Comparison of ENCODE assay signal across 8 cellular contexts in the genomic region with DNA sequence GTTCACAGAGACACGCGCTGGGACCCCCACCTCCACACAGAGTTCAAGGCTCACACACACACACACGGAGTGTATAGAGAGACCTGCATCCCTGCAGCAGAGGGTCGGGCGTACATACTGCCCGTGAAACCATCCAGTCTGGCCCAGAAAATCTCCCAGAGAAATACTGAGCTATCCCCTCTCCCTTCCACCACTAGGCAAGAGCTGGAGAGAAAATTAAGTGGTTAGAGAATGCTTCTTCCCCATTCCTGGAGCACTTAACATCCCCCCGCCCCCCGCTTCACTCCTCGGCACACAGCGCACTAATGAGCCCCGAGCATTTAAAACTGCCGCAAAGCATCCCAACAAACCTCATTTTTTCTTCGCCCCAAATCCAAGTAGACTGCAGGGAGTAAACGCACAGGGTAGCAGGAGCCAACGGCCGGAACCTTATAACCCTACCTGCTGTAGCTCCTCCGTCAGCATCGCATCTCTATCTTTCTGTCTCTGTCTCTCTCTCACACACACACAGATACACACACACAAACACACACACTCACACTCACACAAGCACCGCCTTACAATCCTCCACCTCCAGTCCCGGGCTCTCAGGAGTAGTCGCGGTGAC. TPM values are rescaled to one million over a fixed set of nuclear protein-coding genes. Genes with fewer than 3 reads are reported as not detected.
DNase-seq lines count a peak whose midpoint lies in the region; ATAC-seq, FAIRE-seq and TF ChIP-seq lines count a peak whose summit lies in the region.

No MANE protein-coding gene starts in this region.

- H3K9me3 ChIP-seq in A673 (ENCODE audit: low read depth, low read length, poor library complexity, severe bottlenecking) (no peaks in the 10 kb centered on the region), ES-I3 (ENCODE audit: control insufficient read depth, insufficient read depth, low read length) (no peaks in the 10 kb centered on the region), astrocyte (ENCODE audit: insufficient read depth, low read depth, low read length) (no peaks in the 10 kb centered on the region)

- peaks cover 33% of the 10 kb centered on the region for H3K36me3 Mint-ChIP-seq in astrocyte (ENCODE audit: low read depth, unreplicated experiment)
- peaks cover 31% of the 10 kb centered on the region for H3K36me3 Mint-ChIP-seq in stimulated activated memory B cell treated with anti-CD40 and anti-IgM and Interleukin-4, amounts not matched to agents 10 μg/mL and 1 μg/mL and 100 μg/mL, for 72 hours

- DNase-seq in A673 (ENCODE audit: low spot score) (no peak), MV-4-11 (lab: John Stamatoyannopoulos, UW) (peak; percentile 49), astrocyte (ENCODE audit: low read depth) (no peak), iPS-NIHi11 (ENCODE audit: low spot score) (peak; percentile 21), COLO829 (ENCODE audit: low spot score) (no peak), cortex of kidney (lab: John Stamatoyannopoulos, UW) (no peak)

- no peaks in the 10 kb centered on the region for H3K9me3 Mint-ChIP-seq in astrocyte (ENCODE audit: unreplicated experiment)
- no peaks in the 10 kb centered on the region for H3K9me3 Mint-ChIP-seq in stimulated activated memory B cell treated with anti-CD40 and anti-IgM and Interleukin-4, amounts not matched to agents 10 μg/mL and 1 μg/mL and 100 μg/mL, for 72 hours

- no peak overlapping the region for H3K27ac Mint-ChIP-seq in astrocyte (ENCODE audit: unreplicated experiment)
- no peak overlapping the region for H3K27ac Mint-ChIP-seq in stimulated activated memory B cell treated with anti-CD40 and anti-IgM and Interleukin-4, amounts not matched to agents 10 μg/mL and 1 μg/mL and 100 μg/mL, for 72 hours

- no peaks in the 10 kb centered on the region for H3K27me3 Mint-ChIP-seq in astrocyte (ENCODE audit: low read depth, unreplicated experiment)
- H3K27me3 Mint-ChIP-seq in stimulated activated memory B cell treated with anti-CD40 and anti-IgM and Interleukin-4, amounts not matched to agents 10 μg/mL and 1 μg/mL and 100 μg/mL, for 72 hours = no peaks in the 10 kb centered on the region

- H3K27ac ChIP-seq in A673 (ENCODE audit: low read depth, low read length, poor library complexity, severe bottlenecking) (no peak overlapping the region), astrocyte (ENCODE audit: low read depth, low read length) (peak overlapping the region; percentile 97)

- ATAC-seq in stimulated activated memory B cell treated with anti-CD40 and anti-IgM and Interleukin-4, amounts not matched to agents 10 μg/mL and 1 μg/mL and 100 μg/mL, for 72 hours = peak; percentile 4

- H3K4me1 ChIP-seq in A673 (ENCODE audit: insufficient read depth, low read length, poor library complexity, severe bottlenecking) (no peaks in the 10 kb centered on the region), ES-I3 (ENCODE audit: insufficient read depth, low read length) (no peaks in the 10 kb centered on the region; the same call in 1 of the 2 replicates), astrocyte (ENCODE audit: insufficient read depth, low read length) (peaks cover 7% of the 10 kb centered on the region)

- peak overlapping the region; percentile 51 for H3K4me3 ChIP-seq in A673 (ENCODE audit: low read depth, low read length, poor library complexity, severe bottlenecking)
- H3K4me3 ChIP-seq in astrocyte (ENCODE audit: insufficient read depth, low read depth, low read length) = peak overlapping the region; percentile 100

- H3K36me3 ChIP-seq in A673 (ENCODE audit: insufficient read depth, low read length, poor library complexity, severe bottlenecking) (no peaks in the 10 kb centered on the region), ES-I3 (ENCODE audit: insufficient read depth, low read length) (peaks cover 2% of the 10 kb centered on the region; the same call in 1 of the 2 replicates), astrocyte (ENCODE audit: insufficient read depth, low read length) (peaks cover 5% of the 10 kb centered on the region)

- no TSS peak for BruUV-seq in A673 (replicated peaks; lab: Mats Ljungman, UMichigan)

- CTCF ChIA-PET in A673 (lab: Charles Lee) = no interaction called here

- intact Hi-C loops in A673 (cut with micrococcal nuclease; ENCODE audit: unreplicated experiment) = no loop called here

- FAIRE-seq in astrocyte (lab: Jason Lieb, UNC) = no peak

- H3K79me2 ChIP-seq in astrocyte (ENCODE audit: insufficient read depth, low read length) = peaks cover 52% of the 10 kb centered on the region

- H4K20me1 ChIP-seq in astrocyte (ENCODE audit: insufficient read depth, low read length) = peaks cover 47% of the 10 kb centered on the region

- POLR2A ChIA-PET in A673 (lab: Charles Lee; ENCODE audit: low non-redundant PET) = interaction anchor here (0.6 kb wide), 1 partner anchor 96 kb away, joined by 3 read pairs; no protein-coding TSS in a partner anchor

- peak overlapping the region; percentile 87 for H3K9ac ChIP-seq in ES-I3 (ENCODE audit: low read depth, low read length)
- H3K9ac ChIP-seq in astrocyte (ENCODE audit: low read length) = peak overlapping the region; percentile 99

- H3K4me2 ChIP-seq in astrocyte (ENCODE audit: low read length) = peak overlapping the region; percentile 98

- no peak overlapping the region for H3K4me3 Mint-ChIP-seq in astrocyte (ENCODE audit: unreplicated experiment)
- no peak overlapping the region for H3K4me3 Mint-ChIP-seq in stimulated activated memory B cell treated with anti-CD40 and anti-IgM and Interleukin-4, amounts not matched to agents 10 μg/mL and 1 μg/mL and 100 μg/mL, for 72 hours

- no peak for TF ChIP-seq CTCF in A673 (conservative IDR thresholded peaks at IDR 0.05; ENCODE audit: low read depth, low read length)
- no peak for TF ChIP-seq CTCF in astrocyte (IDR thresholded peaks at IDR 0.05; ENCODE audit: insufficient read depth, low read depth, low read length)

- H3K4me1 Mint-ChIP-seq in astrocyte (ENCODE audit: low read depth, unreplicated experiment) = peaks cover 31% of the 10 kb centered on the region
- peaks cover 30% of the 10 kb centered on the region for H3K4me1 Mint-ChIP-seq in stimulated activated memory B cell treated with anti-CD40 and anti-IgM and Interleukin-4, amounts not matched to agents 10 μg/mL and 1 μg/mL and 100 μg/mL, for 72 hours

- H3K27me3 ChIP-seq in A673 (replicated peaks; ENCODE audit: insufficient read depth, low read depth, low read length, poor library complexity) = peaks cover 19% of the 10 kb centered on the region
- no peaks in the 10 kb centered on the region for H3K27me3 ChIP-seq in astrocyte (ENCODE audit: insufficient read depth, low read length)

- peak overlapping the region; percentile 84 for H2AFZ ChIP-seq in astrocyte (ENCODE audit: low read depth, low read length)

RNA-seq across cellular contexts. Expression of a gene that starts 0.4 kb away (rescaled TPM):
- total RNA-seq in A673 (2021) (0.17 TPM in 1 of 2 replicates, not detected in the other), astrocyte (34.8 and 45.8 TPM in 2 replicates)

Comparison
In these comparisons a context has a peak if more than half of its experiments do, and no peak if none do; other contexts are left out.
1. DNase-seq: peak in MV-4-11 (single experiment) and iPS-NIHi11 (single experiment); none in A673 (single experiment), astrocyte (single experiment), COLO829 (single experiment) and cortex of kidney (single experiment).
2. RNA of a gene that starts 0.4 kb away (total RNA-seq): 34.8 to 45.8 TPM in astrocyte; 0.17 TPM in A673; every median in the first group is over 10 times any median in the second.